In the genomic region with DNA sequence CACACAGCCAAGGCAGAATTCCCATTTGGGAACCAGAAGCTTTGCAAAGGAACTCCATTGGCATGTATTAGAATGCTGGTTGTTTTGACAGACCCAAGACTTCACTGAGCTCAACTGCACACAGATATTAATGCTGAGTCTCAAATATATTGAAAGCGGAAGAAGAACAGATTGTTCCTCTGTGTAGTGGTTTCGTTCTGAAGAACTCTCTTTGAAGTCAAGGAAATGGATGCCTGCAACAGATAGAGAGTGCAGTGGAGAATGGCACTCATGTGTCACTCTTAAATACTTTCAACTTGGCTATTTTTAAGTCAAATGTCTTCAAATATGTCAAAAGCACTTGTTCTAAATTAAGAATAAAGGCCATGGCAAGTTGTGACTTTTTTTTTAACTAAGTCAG, we compare ENCODE assay signal across 8 cellular contexts.
DNase-seq lines count a peak whose midpoint lies in the region; ATAC-seq and TF ChIP-seq lines count a peak whose summit lies in the region.

No MANE protein-coding gene starts in this region.

- peak; percentile 98 for ATAC-seq in GM19395 (IDR thresholded peaks at IDR 0.05; ENCODE audit: unreplicated experiment)
- peak; percentile 92 for ATAC-seq in HG03108 (IDR thresholded peaks at IDR 0.05; ENCODE audit: unreplicated experiment)
- peak; percentile 100 for ATAC-seq in activated CD8-positive, alpha-beta T cell treated with anti-CD3 and anti-CD28 coated beads for 36 hours

- peaks cover 21% of the 10 kb centered on the region for H3K4me1 Mint-ChIP-seq in activated CD8-positive, alpha-beta T cell treated with anti-CD3 and anti-CD28 coated beads for 36 hours (ENCODE audit: low read depth)

- no peaks in the 10 kb centered on the region for H3F3A ChIP-seq in DOHH2 (ENCODE audit: control insufficient read depth, insufficient read depth)

- CTCF ChIA-PET in activated CD8-positive, alpha-beta T cell treated with anti-CD3 and anti-CD28 coated beads for 36 hours (lab: Charles Lee) = interaction anchor here (1.0 kb wide), 1 partner anchor 33 kb away, joined by 3 read pairs; no protein-coding TSS in a partner anchor

- peaks cover 31% of the 10 kb centered on the region for H3K4me1 ChIP-seq in DOHH2 (ENCODE audit: control insufficient read depth, low read length)

- H3K36me3 ChIP-seq in DOHH2 (ENCODE audit: control insufficient read depth, low read length) = no peaks in the 10 kb centered on the region

- intact Hi-C loops in activated CD8-positive, alpha-beta T cell treated with anti-CD3 and anti-CD28 coated beads for 36 hours (cut with micrococcal nuclease) = no loop called here

- peak; percentile 9 for DNase-seq in activated CD8-positive, alpha-beta T cell treated with anti-CD3 and anti-CD28 coated beads for 36 hours
- DNase-seq in HCEC 1CT = no peak
- no peak for DNase-seq in NK-92 treated with Interleukin-12 subunit alpha and Interleukin-12 subunit beta, amount 100 ng/mL, for 24 hours (lab: John Stamatoyannopoulos, UW)
- no peak for DNase-seq in amniotic stem cell (lab: John Stamatoyannopoulos, UW)
- no peak for DNase-seq in activated CD4-positive, alpha-beta T cell treated with anti-CD3 and anti-CD28 coated beads, Interleukin-2, amount 50 U/mL, for 48 hours

- peaks cover 7% of the 10 kb centered on the region for H3K9me3 ChIP-seq in DOHH2 (ENCODE audit: control insufficient read depth, insufficient read depth, low read length)

- no peak overlapping the region for H3K4me3 Mint-ChIP-seq in activated CD8-positive, alpha-beta T cell treated with anti-CD3 and anti-CD28 coated beads for 36 hours

- H3K27ac Mint-ChIP-seq in activated CD8-positive, alpha-beta T cell treated with anti-CD3 and anti-CD28 coated beads for 36 hours = peak overlapping the region; percentile 45

- peaks cover 14% of the 10 kb centered on the region for H3K36me3 Mint-ChIP-seq in activated CD8-positive, alpha-beta T cell treated with anti-CD3 and anti-CD28 coated beads for 36 hours (ENCODE audit: low read depth)

- H3K27me3 Mint-ChIP-seq in activated CD8-positive, alpha-beta T cell treated with anti-CD3 and anti-CD28 coated beads for 36 hours = no peaks in the 10 kb centered on the region

- H3K4me2 ChIP-seq in DOHH2 (ENCODE audit: low read length) = peak overlapping the region; percentile 44

- H4K20me1 ChIP-seq in DOHH2 (ENCODE audit: control insufficient read depth, insufficient read depth, low read depth, low read length) = no peaks in the 10 kb centered on the region

- POLR2A ChIA-PET in activated CD8-positive, alpha-beta T cell treated with anti-CD3 and anti-CD28 coated beads for 36 hours (lab: Charles Lee) = no interaction called here

- H3K79me2 ChIP-seq in DOHH2 (ENCODE audit: control insufficient read depth, low read length) = no peaks in the 10 kb centered on the region

- H3K27ac ChIP-seq in DOHH2 (ENCODE audit: low read depth, low read length) = peak overlapping the region; percentile 54

- no peaks in the 10 kb centered on the region for H3K27me3 ChIP-seq in DOHH2 (ENCODE audit: control insufficient read depth, low read length)

- H3K9me2 ChIP-seq in DOHH2 (replicated peaks; ENCODE audit: control insufficient read depth, low read length) = no peaks in the 10 kb centered on the region

- peak overlapping the region; percentile 34 for H3K4me3 ChIP-seq in DOHH2 (ENCODE audit: low read length)

- peaks cover 17% of the 10 kb centered on the region for H3K9me3 Mint-ChIP-seq in activated CD8-positive, alpha-beta T cell treated with anti-CD3 and anti-CD28 coated beads for 36 hours

- no peak for TF ChIP-seq CTCF in DOHH2 (IDR thresholded peaks at IDR 0.05; ENCODE audit: low read depth, low read length, poor library complexity, severe bottlenecking)
- TF ChIP-seq CTCF in activated CD8-positive, alpha-beta T cell treated with anti-CD3 and anti-CD28 coated beads for 36 hours (IDR thresholded peaks at IDR 0.05) = no peak
